ENCODE assay signal across 1 cellular context in the genomic region with DNA sequence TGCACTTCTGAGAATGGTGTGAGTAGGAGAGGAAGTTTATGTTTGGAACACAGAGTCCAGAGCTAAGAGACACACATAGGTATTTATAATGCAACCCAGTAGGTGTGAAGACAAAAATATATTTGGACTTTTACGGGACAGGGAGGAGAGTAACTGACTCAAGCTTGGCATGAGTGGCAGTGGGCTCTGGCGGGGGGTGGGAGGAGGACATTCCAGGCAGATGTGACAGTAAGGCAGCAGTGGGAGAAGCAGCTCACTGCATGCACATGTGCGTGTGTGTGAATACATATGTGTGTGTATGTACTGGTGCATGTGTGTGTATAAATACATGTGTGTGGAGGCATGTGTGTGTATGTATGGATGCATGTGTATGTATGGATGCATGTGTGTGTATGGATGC.
TF ChIP-seq lines count a peak whose summit lies in the region.

No MANE protein-coding gene starts in this region.

TF ChIP-seq in H1, 55 proteins besides CTCF, POLR2A, EP300 and RAD21:
- TF ChIP-seq HDAC6 (IDR thresholded peaks at IDR 0.05; ENCODE audit: low read depth, low read length) (no peak), POLR2AphosphoS5 (IDR thresholded peaks at IDR 0.05; ENCODE audit: low read depth, low read length) (no peak), TAF1 (IDR thresholded peaks at IDR 0.05; ENCODE audit: low read depth, low read length) (no peak), POU5F1 (IDR thresholded peaks at IDR 0.05; ENCODE audit: low read depth, low read length) (no peak), ZNF274 (IDR thresholded peaks at IDR 0.05; ENCODE audit: borderline replicate concordance, extremely low read depth, low read length) (no peak), YY1 (IDR thresholded peaks at IDR 0.05; ENCODE audit: low read depth, low read length) (no peak), BRCA1 (IDR thresholded peaks at IDR 0.05; ENCODE audit: low read depth, low read length) (no peak), CBX8 (IDR thresholded peaks at IDR 0.05; ENCODE audit: borderline replicate concordance, low read depth, low read length) (no peak), RBBP5 (IDR thresholded peaks at IDR 0.05; ENCODE audit: borderline replicate concordance, low read depth, low read length) (no peak)
- TF ChIP-seq, protein P1, sequence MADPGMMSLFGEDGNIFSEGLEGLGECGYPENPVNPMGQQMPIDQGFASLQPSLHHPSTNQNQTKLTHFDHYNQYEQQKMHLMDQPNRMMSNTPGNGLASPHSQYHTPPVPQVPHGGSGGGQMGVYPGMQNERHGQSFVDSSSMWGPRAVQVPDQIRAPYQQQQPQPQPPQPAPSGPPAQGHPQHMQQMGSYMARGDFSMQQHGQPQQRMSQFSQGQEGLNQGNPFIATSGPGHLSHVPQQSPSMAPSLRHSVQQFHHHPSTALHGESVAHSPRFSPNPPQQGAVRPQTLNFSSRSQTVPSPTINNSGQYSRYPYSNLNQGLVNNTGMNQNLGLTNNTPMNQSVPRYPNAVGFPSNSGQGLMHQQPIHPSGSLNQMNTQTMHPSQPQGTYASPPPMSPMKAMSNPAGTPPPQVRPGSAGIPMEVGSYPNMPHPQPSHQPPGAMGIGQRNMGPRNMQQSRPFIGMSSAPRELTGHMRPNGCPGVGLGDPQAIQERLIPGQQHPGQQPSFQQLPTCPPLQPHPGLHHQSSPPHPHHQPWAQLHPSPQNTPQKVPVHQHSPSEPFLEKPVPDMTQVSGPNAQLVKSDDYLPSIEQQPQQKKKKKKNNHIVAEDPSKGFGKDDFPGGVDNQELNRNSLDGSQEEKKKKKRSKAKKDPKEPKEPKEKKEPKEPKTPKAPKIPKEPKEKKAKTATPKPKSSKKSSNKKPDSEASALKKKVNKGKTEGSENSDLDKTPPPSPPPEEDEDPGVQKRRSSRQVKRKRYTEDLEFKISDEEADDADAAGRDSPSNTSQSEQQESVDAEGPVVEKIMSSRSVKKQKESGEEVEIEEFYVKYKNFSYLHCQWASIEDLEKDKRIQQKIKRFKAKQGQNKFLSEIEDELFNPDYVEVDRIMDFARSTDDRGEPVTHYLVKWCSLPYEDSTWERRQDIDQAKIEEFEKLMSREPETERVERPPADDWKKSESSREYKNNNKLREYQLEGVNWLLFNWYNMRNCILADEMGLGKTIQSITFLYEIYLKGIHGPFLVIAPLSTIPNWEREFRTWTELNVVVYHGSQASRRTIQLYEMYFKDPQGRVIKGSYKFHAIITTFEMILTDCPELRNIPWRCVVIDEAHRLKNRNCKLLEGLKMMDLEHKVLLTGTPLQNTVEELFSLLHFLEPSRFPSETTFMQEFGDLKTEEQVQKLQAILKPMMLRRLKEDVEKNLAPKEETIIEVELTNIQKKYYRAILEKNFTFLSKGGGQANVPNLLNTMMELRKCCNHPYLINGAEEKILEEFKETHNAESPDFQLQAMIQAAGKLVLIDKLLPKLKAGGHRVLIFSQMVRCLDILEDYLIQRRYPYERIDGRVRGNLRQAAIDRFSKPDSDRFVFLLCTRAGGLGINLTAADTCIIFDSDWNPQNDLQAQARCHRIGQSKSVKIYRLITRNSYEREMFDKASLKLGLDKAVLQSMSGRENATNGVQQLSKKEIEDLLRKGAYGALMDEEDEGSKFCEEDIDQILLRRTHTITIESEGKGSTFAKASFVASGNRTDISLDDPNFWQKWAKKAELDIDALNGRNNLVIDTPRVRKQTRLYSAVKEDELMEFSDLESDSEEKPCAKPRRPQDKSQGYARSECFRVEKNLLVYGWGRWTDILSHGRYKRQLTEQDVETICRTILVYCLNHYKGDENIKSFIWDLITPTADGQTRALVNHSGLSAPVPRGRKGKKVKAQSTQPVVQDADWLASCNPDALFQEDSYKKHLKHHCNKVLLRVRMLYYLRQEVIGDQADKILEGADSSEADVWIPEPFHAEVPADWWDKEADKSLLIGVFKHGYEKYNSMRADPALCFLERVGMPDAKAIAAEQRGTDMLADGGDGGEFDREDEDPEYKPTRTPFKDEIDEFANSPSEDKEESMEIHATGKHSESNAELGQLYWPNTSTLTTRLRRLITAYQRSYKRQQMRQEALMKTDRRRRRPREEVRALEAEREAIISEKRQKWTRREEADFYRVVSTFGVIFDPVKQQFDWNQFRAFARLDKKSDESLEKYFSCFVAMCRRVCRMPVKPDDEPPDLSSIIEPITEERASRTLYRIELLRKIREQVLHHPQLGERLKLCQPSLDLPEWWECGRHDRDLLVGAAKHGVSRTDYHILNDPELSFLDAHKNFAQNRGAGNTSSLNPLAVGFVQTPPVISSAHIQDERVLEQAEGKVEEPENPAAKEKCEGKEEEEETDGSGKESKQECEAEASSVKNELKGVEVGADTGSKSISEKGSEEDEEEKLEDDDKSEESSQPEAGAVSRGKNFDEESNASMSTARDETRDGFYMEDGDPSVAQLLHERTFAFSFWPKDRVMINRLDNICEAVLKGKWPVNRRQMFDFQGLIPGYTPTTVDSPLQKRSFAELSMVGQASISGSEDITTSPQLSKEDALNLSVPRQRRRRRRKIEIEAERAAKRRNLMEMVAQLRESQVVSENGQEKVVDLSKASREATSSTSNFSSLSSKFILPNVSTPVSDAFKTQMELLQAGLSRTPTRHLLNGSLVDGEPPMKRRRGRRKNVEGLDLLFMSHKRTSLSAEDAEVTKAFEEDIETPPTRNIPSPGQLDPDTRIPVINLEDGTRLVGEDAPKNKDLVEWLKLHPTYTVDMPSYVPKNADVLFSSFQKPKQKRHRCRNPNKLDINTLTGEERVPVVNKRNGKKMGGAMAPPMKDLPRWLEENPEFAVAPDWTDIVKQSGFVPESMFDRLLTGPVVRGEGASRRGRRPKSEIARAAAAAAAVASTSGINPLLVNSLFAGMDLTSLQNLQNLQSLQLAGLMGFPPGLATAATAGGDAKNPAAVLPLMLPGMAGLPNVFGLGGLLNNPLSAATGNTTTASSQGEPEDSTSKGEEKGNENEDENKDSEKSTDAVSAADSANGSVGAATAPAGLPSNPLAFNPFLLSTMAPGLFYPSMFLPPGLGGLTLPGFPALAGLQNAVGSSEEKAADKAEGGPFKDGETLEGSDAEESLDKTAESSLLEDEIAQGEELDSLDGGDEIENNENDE (IDR thresholded peaks at IDR 0.05; ENCODE audit: insufficient replicate concordance, low read length), result no peak
